ENCODE assay signal across 8 cellular contexts in genomic region chr16:53434436-53435065, GRCh38. TPM values are rescaled to one million over a fixed set of nuclear protein-coding genes. Genes with fewer than 3 reads are reported as not detected.
DNase-seq lines count a peak whose midpoint lies in the region; ATAC-seq, FAIRE-seq and TF ChIP-seq lines count a peak whose summit lies in the region.

Gene RBL2 (plus strand): TSS chr16:53434471. CDS start chr16:53434557, 86 bp downstream.

- peak; percentile 88 for TF ChIP-seq POLR2A in GM12878 (IDR thresholded peaks at IDR 0.05; ENCODE audit: low read depth, low read length)

- H3K4me1 ChIP-seq in Loucy (ENCODE audit: insufficient read depth, low read length, poor library complexity, severe bottlenecking) (peaks cover 18% of the 10 kb centered on the region), GM12878 (ENCODE audit: control insufficient read depth, insufficient read depth, low read length) (no peaks in the 10 kb centered on the region), skeletal muscle tissue (ENCODE audit: control insufficient read depth in 3 of 3, insufficient read depth in 3 of 3, low read length in 3 of 3) (peaks cover 8 to 15% (median 14%) of the 10 kb centered on the region in 3 donors)

- peaks cover 32% of the 10 kb centered on the region for H4K20me1 ChIP-seq in Loucy (ENCODE audit: insufficient read depth, low read length, poor library complexity, severe bottlenecking)
- H4K20me1 ChIP-seq in GM12878 (ENCODE audit: control insufficient read depth, insufficient read depth), result no peaks in the 10 kb centered on the region

- H3K4me2 ChIP-seq in Loucy (ENCODE audit: low read depth, low read length, poor library complexity, severe bottlenecking) (peak within 1 kb of the TSS; percentile 83), GM12878 (ENCODE audit: control insufficient read depth, insufficient read depth) (peak within 1 kb of the TSS; percentile 62)

- no TSS peak for BruUV-seq in GM12878 (replicated peaks; lab: Mats Ljungman, UMichigan)

- peak; percentile 87 for DNase-seq in H7
- DNase-seq in T1000 (lab: John Stamatoyannopoulos, UW), result peak; percentile 14
- DNase-seq in GM12878 (ENCODE audit: low read depth, low spot score), result no peak
- DNase-seq in superior temporal gyrus (ENCODE audit: extremely low spot score), result no peak

- CTCF ChIA-PET in GM12878 (lab: Yijun Ruan, JAX), result interaction anchor here (1.1 kb wide), 1 partner anchor 69 kb away, joined by 3 read pairs; no protein-coding TSS in a partner anchor

- H2AFZ ChIP-seq in Loucy (ENCODE audit: low read length), result peak within 1 kb of the TSS; percentile 96
- H2AFZ ChIP-seq in GM12878 (ENCODE audit: control insufficient read depth, low read depth, low read length), result peak within 1 kb of the TSS; percentile 72

- H3K36me3 ChIP-seq in H7 (replicated peaks; ENCODE audit: control insufficient read depth, insufficient read depth, low read length) (no peaks in the 10 kb centered on the region), Loucy (ENCODE audit: insufficient read depth, low read length) (no peaks in the 10 kb centered on the region), GM12878 (ENCODE audit: control insufficient read depth in 2 of 2, insufficient read depth in 2 of 2, low read length in 1 of 2) (no peaks in the 10 kb centered on the region), skeletal muscle tissue (ENCODE audit: control insufficient read depth in 3 of 3, insufficient read depth in 3 of 3, low read length in 3 of 3) (peaks cover 0 to 3% (median 0%) of the 10 kb centered on the region in 3 donors)

- H3F3A ChIP-seq in Loucy (ENCODE audit: low read depth), result no peaks in the 10 kb centered on the region

- SMC1A ChIA-PET in GM12878 (lab: Charles Lee; ENCODE audit: uncharacterized antibody, unreplicated experiment), result interaction anchor here (0.6 to 3.3 kb wide), 5 partner anchors 11 to 68 kb away, joined by 3 to 33 read pairs (median 4); no protein-coding TSS in a partner anchor

- WGBS in GM12878 (ENCODE audit: insufficient coverage, insufficient replicate concordance, low lambda C conversion rate, missing lambda C conversion rate), result under 1% methylated on average over 75 of the region's 85 CpGs

- H3K27me3 ChIP-seq in H7 (ENCODE audit: control insufficient read depth, insufficient read depth, low read length) (no peaks in the 10 kb centered on the region), Loucy (ENCODE audit: insufficient read depth, low read length, poor library complexity, severe bottlenecking) (peaks cover 11% of the 10 kb centered on the region), GM12878 (replicated peaks in 1 of 2; ENCODE audit: control insufficient read depth in 2 of 2, insufficient read depth in 2 of 2, low read length in 1 of 2) (no peaks in the 10 kb centered on the region), skeletal muscle tissue (ENCODE audit: control insufficient read depth in 3 of 3, insufficient read depth in 3 of 3, low read length in 3 of 3) (no peaks in the 10 kb centered on the region)

- H3K4me3 ChIP-seq in GM12875 (ENCODE audit: low read depth, low read length) (peak within 1 kb of the TSS; percentile 85), H7 (ENCODE audit: insufficient read depth, low read depth, low read length) (peak within 1 kb of the TSS; percentile 98), Loucy (ENCODE audit: low read length, poor library complexity, severe bottlenecking) (peak within 1 kb of the TSS; percentile 94), GM12878 (peak within 1 kb of the TSS; percentile 89), iPS-11a (ENCODE audit: low read depth, low read length) (peak within 1 kb of the TSS; percentile 77), skeletal muscle tissue (ENCODE audit: low read length in 3 of 3) (peak within 1 kb of the TSS; percentile 96 to 99 (median 98))

- RAD21 ChIA-PET in GM12878 (lab: Charles Lee; ENCODE audit: unreplicated experiment), result interaction anchor here (2.7 to 3.9 kb wide), 3 partner anchors 22 to 75 kb away, joined by 9 to 21 read pairs (median 20); partner anchors contain the start of gene AKTIP

- peak; percentile 85 for ATAC-seq in GM12878

- no peaks in the 10 kb centered on the region for H3K9me2 ChIP-seq in Loucy (replicated peaks; ENCODE audit: low read depth, low read length)

- TF ChIP-seq CTCF in GM12875 (IDR thresholded peaks at IDR 0.05; ENCODE audit: borderline replicate concordance, insufficient read depth, low read depth, low read length) (no peak), Loucy (conservative IDR thresholded peaks at IDR 0.05; ENCODE audit: low read length) (no peak), GM12878 (IDR thresholded peaks at IDR 0.05 in 2 of 3, conservative IDR thresholded peaks at IDR 0.05 in 1 of 3; ENCODE audit: control insufficient read depth in 2 of 3, extremely low read depth in 1 of 3, insufficient read depth in 1 of 3, low read depth in 3 of 3, low read length in 3 of 3) (no peak)

- H3K79me2 ChIP-seq in Loucy (ENCODE audit: insufficient read depth, low read length), result peaks cover 40% of the 10 kb centered on the region
- H3K79me2 ChIP-seq in GM12878 (ENCODE audit: control insufficient read depth, insufficient read depth, low read length), result peaks cover 36% of the 10 kb centered on the region

- H3K9ac ChIP-seq in Loucy (ENCODE audit: low read depth, low read length, poor library complexity, severe bottlenecking), result peak within 1 kb of the TSS; percentile 82
- peak within 1 kb of the TSS; percentile 71 for H3K9ac ChIP-seq in GM12878 (ENCODE audit: control insufficient read depth, insufficient read depth, low read length)
- peak within 1 kb of the TSS; percentile 92 to 99 (median 98) for H3K9ac ChIP-seq in skeletal muscle tissue (ENCODE audit: low read depth in 1 of 3, low read length in 3 of 3)

- H3K27ac ChIP-seq in GM12878 (ENCODE audit: control insufficient read depth, insufficient read depth) (peak within 1 kb of the TSS; percentile 75), skeletal muscle tissue (ENCODE audit: low read depth, low read length) (peak within 1 kb of the TSS; percentile 94)

- no peak for TF ChIP-seq EP300 in GM12878 (IDR thresholded peaks at IDR 0.05; ENCODE audit: borderline replicate concordance in 1 of 2, control insufficient read depth in 1 of 2, low read depth in 2 of 2, low read length in 2 of 2)

- peak; percentile 27 for FAIRE-seq in GM12878 (lab: Jason Lieb, UNC)

- intact Hi-C loops in GM12878 (cut with micrococcal nuclease; ENCODE audit: unreplicated experiment), result loop anchor here (2.0 to 5.0 kb wide), 2 partner anchors 68 to 76 kb away; partner anchors contain the start of gene AKTIP

- no peak for TF ChIP-seq RAD21 in GM12878 (IDR thresholded peaks at IDR 0.05; ENCODE audit: insufficient read depth, low read depth, low read length)

- H3K9me3 ChIP-seq in Loucy (ENCODE audit: insufficient read depth, low read depth, low read length) (no peaks in the 10 kb centered on the region), GM12878 (replicated peaks; ENCODE audit: control insufficient read depth, insufficient read depth, low read length) (no peaks in the 10 kb centered on the region), skeletal muscle tissue (ENCODE audit: control insufficient read depth in 3 of 3, low read length in 3 of 3) (no peaks in the 10 kb centered on the region)

- in situ Hi-C loops in GM12878 (cut with MboI), result no loop called here

- POLR2A ChIA-PET in GM12878 (lab: Charles Lee), result interaction anchor here (0.9 to 3.6 kb wide), 6 partner anchors 12 to 244 kb away, joined by 3 to 13 read pairs (median 4); partner anchors contain the start of gene AKTIP

TF ChIP-seq in GM12878, 131 proteins besides CTCF, POLR2A, EP300 and RAD21 (continues in another document):
- TF ChIP-seq NKRF (conservative IDR thresholded peaks at IDR 0.05), result peak; percentile 88

RNA-seq across cellular contexts. Expression of gene RBL2, which starts in this region (rescaled TPM):
- 21.9 and 36.0 TPM in 2 replicates for total RNA-seq in H7 (2014; rRNA removed; shearing (Covaris generic))
- 234 and 242 TPM in 2 replicates for total RNA-seq in GM12878 (2013; cell fraction: nucleolus; rRNA removed)
- total RNA-seq in GM12878 (2014; rRNA removed) (35.7 and 47.3 TPM in 2 replicates), GM12878 (2014; rRNA removed; fragmentation: Illumina TruSeq; extraction: Trizol) (34.9 and 35.4 TPM in 2 replicates), GM12878 (2021) (34.8 and 35.1 TPM in 2 replicates), skeletal muscle tissue (60.5 TPM)
- polyA plus RNA-seq in GM12878 (2011; ENCODE audit: low read depth), result 20.0 TPM
- polyA plus RNA-seq in GM12878 (2011; rRNA removed) (107 and 128 TPM in 2 replicates), GM12878 (2014; fragmentation: Illumina TruSeq; extraction: Trizol) (46.2 and 61.4 TPM in 2 replicates), GM12878 (2014; fragmentation: Nextera tagmentation; extraction: Ambion mirVana) (10 to 100 TPM; 10.0 to 10.4 TPM), GM12878 (2014; rRNA removed) (34.9 and 45.9 TPM in 2 replicates), GM12878 (2016; fragmentation: Nextera tagmentation; extraction: Ambion mirVana) (10 to 100 TPM; 42.3 to 42.5 TPM)
- 41.5 and 48.6 TPM in 2 replicates for polyA plus RNA-seq in GM12878 (2011; cell fraction: cytosol; rRNA removed)
- 194 and 278 TPM in 2 replicates for polyA plus RNA-seq in GM12878 (2011; cell fraction: nucleus; rRNA removed)
- 23.3 and 34.7 TPM in 2 replicates for polyA plus RNA-seq in GM12878 (2012)
- polyA minus RNA-seq in GM12878 (2011; rRNA and poly(A)+ RNA removed), result 51.6 and 59.2 TPM in 2 replicates
- 26.2 and 26.9 TPM in 2 replicates for polyA minus RNA-seq in GM12878 (2011; cell fraction: cytosol; rRNA and poly(A)+ RNA removed)
- polyA minus RNA-seq in GM12878 (2011; cell fraction: nucleus; rRNA and poly(A)+ RNA removed), result 51.6 and 70.0 TPM in 2 replicates

Comparison
In these comparisons a context has a peak if more than half of its experiments do, and no peak if none do; other contexts are left out.
1. DNase-seq: peak in H7 (single experiment) and T1000 (single experiment); none in GM12878 (single experiment) and superior temporal gyrus (single experiment).
2. Peak in every context shown above with its lines, with median percentiles within 50 percentile points of each other: H3K4me3 ChIP-seq and H3K9ac ChIP-seq.